1 cellular context compared by ENCODE assay signal in genomic region chr5:177109810-177110209, GRCh38.
TF ChIP-seq lines count a peak whose summit lies in the region.

No MANE protein-coding gene starts in this region.

TF ChIP-seq in liver, 16 proteins besides CTCF, POLR2A, EP300 and RAD21 (continued from another document):
- TF ChIP-seq MAX (IDR thresholded peaks at IDR 0.05) (no peak), GABPA (IDR thresholded peaks at IDR 0.05 in 1 of 2, conservative IDR thresholded peaks at IDR 0.05 in 1 of 2) (no peak), FOXA1 (IDR thresholded peaks at IDR 0.05) (no peak), RXRA (IDR thresholded peaks at IDR 0.05) (peak; percentile 57), ATF3 (IDR thresholded peaks at IDR 0.05) (no peak), EGR1 (IDR thresholded peaks at IDR 0.05; ENCODE audit: low read depth in 2 of 2) (no peak), YY1 (IDR thresholded peaks at IDR 0.05) (no peak), HNF4A (conservative IDR thresholded peaks at IDR 0.05) (peak in 1 of 2 donors; percentile 21)
